In genomic region chr19:5397804-5398692, GRCh38 we compare ENCODE assay signal across 1 cellular context.
TF ChIP-seq lines count a peak whose summit lies in the region.

No MANE protein-coding gene starts in this region.

TF ChIP-seq in GM23338, 12 proteins besides CTCF, POLR2A, EP300 and RAD21 (continued from another document):
- TF ChIP-seq REST (IDR thresholded peaks at IDR 0.05; ENCODE audit: unreplicated experiment) (no peak), EZH2 (IDR thresholded peaks at IDR 0.05; ENCODE audit: low read depth, unreplicated experiment) (no peak), ZNF331 (CRISPR knock-in tag; IDR thresholded peaks at IDR 0.05; ENCODE audit: low read depth) (no peak), EZH2phosphoT487 (IDR thresholded peaks at IDR 0.05; ENCODE audit: unreplicated experiment) (no peak), ZNF462 (CRISPR knock-in tag; IDR thresholded peaks at IDR 0.05) (no peak), STAT1 (IDR thresholded peaks at IDR 0.05; ENCODE audit: unreplicated experiment) (no peak)
